ENCODE assay signal across 32 cellular contexts in genomic region chr11:129939510-129939909, GRCh38.
"Had no signal": no experiment of that assay in that cellular context is flagged by ENCODE, and none has a peak within 500 bp of the region (broad histone marks: within the 10 kb centered on the region; RNA-seq: fewer than 3 reads in every experiment).

No MANE protein-coding gene starts in this region.

- H3K4me3 Mint-ChIP-seq: activated CD4-positive, alpha-beta memory T cell treated with anti-CD3 and anti-CD28 coated beads for 36 hours; activated CD4-positive, alpha-beta T cell treated with anti-CD3 and anti-CD28 coated beads for 36 hours; activated CD4-positive, alpha-beta T cell treated with anti-CD3 and anti-CD28 coated beads, Interleukin-2, amount 10 ng/mL, durations not matched to agents 24 days and 14 days; activated CD8-positive, alpha-beta memory T cell treated with anti-CD3 and anti-CD28 coated beads, Interleukin-2, amount 10 ng/mL, durations not matched to agents 7 days and 5 days; activated CD8-positive, alpha-beta T cell treated with anti-CD3 and anti-CD28 coated beads, Interleukin-2, amount 10 ng/mL, durations not matched to agents 7 days and 5 days; activated naive CD8-positive, alpha-beta T cell; activated T-cell treated with anti-CD3 and anti-CD28 coated beads, Interleukin-2, amount 50 U/mL, for 24 hours; activated T-helper 17 cell treated with anti-CD3 and anti-CD28 coated beads, Interleukin-2, amount 50 U/mL, for 72 hours; central memory CD8-positive, alpha-beta T cell; dendritic cell treated with granulocyte-macrophage colony-stimulating factor and Interleukin-4, amounts not matched to agents 40 ng/mL and 50 ng/mL, for 4 days; endodermal cell had no signal

- DNase-seq: activated CD4-positive, alpha-beta memory T cell treated with anti-CD3 and anti-CD28 coated beads for 36 hours; activated CD4-positive, alpha-beta T cell treated with anti-CD3 and anti-CD28 coated beads for 36 hours; activated CD4-positive, alpha-beta T cell treated with anti-CD3 and anti-CD28 coated beads, Interleukin-2, amount 10 ng/mL, durations not matched to agents 24 days and 14 days; activated CD4-positive, CD25-positive, alpha-beta regulatory T cell; activated CD4-positive, CD25-positive, alpha-beta regulatory T cell treated with anti-CD3 and anti-CD28 coated beads, Interleukin-2, amount 50 U/mL, for 72 hours; activated CD8-positive, alpha-beta memory T cell treated with anti-CD3 and anti-CD28 coated beads, Interleukin-2, amount 10 ng/mL, durations not matched to agents 7 days and 5 days; activated CD8-positive, alpha-beta memory T cell treated with anti-CD3 and anti-CD28 coated beads, Interleukin-2, amount 50 U/mL, for 4 hours; activated CD8-positive, alpha-beta T cell treated with anti-CD3 and anti-CD28 coated beads, Interleukin-2, amount 10 ng/mL, durations not matched to agents 7 days and 5 days; activated effector memory CD4-positive, alpha-beta T cell treated with Interleukin-2 at 50 U/mL for 16 hours; activated gamma-delta T cell treated with Interleukin-2 at 50 U/mL for 16 hours; activated naive CD4-positive, alpha-beta T cell treated with anti-CD3 and anti-CD28 coated beads, Interleukin-2, amount 50 U/mL, for 16 hours; activated naive CD4-positive, alpha-beta T cell treated with Interleukin-2 at 50 U/mL for 16 hours; activated T-cell treated with anti-CD3 and anti-CD28 coated beads for 4 hours; activated T-cell treated with anti-CD3 and anti-CD28 coated beads, Interleukin-2, amount 50 U/mL, for 24 hours; amniotic stem cell; anterior cingulate cortex; brain microvascular endothelial cell; dorsolateral prefrontal cortex; effector memory CD4-positive, alpha-beta T cell; endodermal cell; foreskin keratinocyte; gastrocnemius medialis; heart right ventricle; T-helper 2 cell; WERI-Rb-1 had no signal

- H3K9me3 Mint-ChIP-seq: activated CD4-positive, alpha-beta memory T cell treated with anti-CD3 and anti-CD28 coated beads for 36 hours; activated CD4-positive, alpha-beta T cell treated with anti-CD3 and anti-CD28 coated beads, Interleukin-2, amount 10 ng/mL, durations not matched to agents 24 days and 14 days; activated T-cell treated with anti-CD3 and anti-CD28 coated beads, Interleukin-2, amount 50 U/mL, for 24 hours; activated T-helper 17 cell treated with anti-CD3 and anti-CD28 coated beads, Interleukin-2, amount 50 U/mL, for 72 hours; central memory CD8-positive, alpha-beta T cell; dendritic cell treated with granulocyte-macrophage colony-stimulating factor and Interleukin-4, amounts not matched to agents 40 ng/mL and 50 ng/mL, for 4 days; endodermal cell had no signal

- H3K27me3 ChIP-seq: brain microvascular endothelial cell, dorsolateral prefrontal cortex, esophagus muscularis mucosa, foreskin keratinocyte, gastrocnemius medialis, heart right ventricle, hepatocyte had no signal

- H3K27ac Mint-ChIP-seq: activated CD4-positive, alpha-beta memory T cell treated with anti-CD3 and anti-CD28 coated beads for 36 hours; activated CD4-positive, alpha-beta T cell treated with anti-CD3 and anti-CD28 coated beads, Interleukin-2, amount 10 ng/mL, durations not matched to agents 24 days and 14 days; activated CD8-positive, alpha-beta memory T cell treated with anti-CD3 and anti-CD28 coated beads, Interleukin-2, amount 10 ng/mL, durations not matched to agents 7 days and 5 days; activated CD8-positive, alpha-beta T cell treated with anti-CD3 and anti-CD28 coated beads, Interleukin-2, amount 10 ng/mL, durations not matched to agents 7 days and 5 days; activated naive CD8-positive, alpha-beta T cell; activated T-cell treated with anti-CD3 and anti-CD28 coated beads, Interleukin-2, amount 50 U/mL, for 24 hours; dendritic cell treated with granulocyte-macrophage colony-stimulating factor and Interleukin-4, amounts not matched to agents 40 ng/mL and 50 ng/mL, for 4 days had no signal

- H3K79me2 ChIP-seq: hepatocyte had no signal

- H3K27ac ChIP-seq: brain microvascular endothelial cell, coronary artery, dorsolateral prefrontal cortex, esophagus muscularis mucosa, foreskin keratinocyte, gastrocnemius medialis, heart right ventricle, hepatocyte, WERI-Rb-1 had no signal

- H3K4me2 ChIP-seq: hepatocyte had no signal

- H3K36me3 ChIP-seq: brain microvascular endothelial cell, WERI-Rb-1 had no signal

- H3K9me3 ChIP-seq: esophagus muscularis mucosa, gastrocnemius medialis, heart right ventricle had no signal

- H3K4me1 ChIP-seq: esophagus muscularis mucosa, foreskin keratinocyte, gastrocnemius medialis, heart right ventricle had no signal

- ATAC-seq: activated CD4-positive, alpha-beta T cell treated with anti-CD3 and anti-CD28 coated beads for 36 hours; activated CD8-positive, alpha-beta memory T cell treated with anti-CD3 and anti-CD28 coated beads, Interleukin-2, amount 10 ng/mL, durations not matched to agents 7 days and 5 days; activated CD8-positive, alpha-beta T cell treated with anti-CD3 and anti-CD28 coated beads, Interleukin-2, amount 10 ng/mL, durations not matched to agents 7 days and 5 days; activated T-helper 17 cell treated with anti-CD3 and anti-CD28 coated beads, Interleukin-2, amount 50 U/mL, for 72 hours; foreskin keratinocyte; gastrocnemius medialis; heart right ventricle had no signal

- H3K4me3 ChIP-seq: coronary artery, dorsolateral prefrontal cortex, esophagus muscularis mucosa, gastrocnemius medialis, heart right ventricle, hepatocyte had no signal

- H3K4me1 Mint-ChIP-seq: activated CD4-positive, alpha-beta T cell treated with anti-CD3 and anti-CD28 coated beads for 36 hours; activated CD4-positive, alpha-beta T cell treated with anti-CD3 and anti-CD28 coated beads, Interleukin-2, amount 10 ng/mL, durations not matched to agents 24 days and 14 days; activated CD8-positive, alpha-beta memory T cell treated with anti-CD3 and anti-CD28 coated beads, Interleukin-2, amount 10 ng/mL, durations not matched to agents 7 days and 5 days; activated T-helper 17 cell treated with anti-CD3 and anti-CD28 coated beads, Interleukin-2, amount 50 U/mL, for 72 hours; central memory CD8-positive, alpha-beta T cell had no signal

- H3K27me3 Mint-ChIP-seq: activated CD4-positive, alpha-beta memory T cell treated with anti-CD3 and anti-CD28 coated beads for 36 hours; activated CD4-positive, alpha-beta T cell treated with anti-CD3 and anti-CD28 coated beads for 36 hours; activated CD4-positive, alpha-beta T cell treated with anti-CD3 and anti-CD28 coated beads, Interleukin-2, amount 10 ng/mL, durations not matched to agents 24 days and 14 days; activated CD8-positive, alpha-beta memory T cell treated with anti-CD3 and anti-CD28 coated beads, Interleukin-2, amount 10 ng/mL, durations not matched to agents 7 days and 5 days; activated naive CD8-positive, alpha-beta T cell; activated T-cell treated with anti-CD3 and anti-CD28 coated beads, Interleukin-2, amount 50 U/mL, for 24 hours; activated T-helper 17 cell treated with anti-CD3 and anti-CD28 coated beads, Interleukin-2, amount 50 U/mL, for 72 hours; central memory CD8-positive, alpha-beta T cell; dendritic cell treated with granulocyte-macrophage colony-stimulating factor and Interleukin-4, amounts not matched to agents 40 ng/mL and 50 ng/mL, for 4 days had no signal

- H2AFZ ChIP-seq: hepatocyte had no signal
